ENCODE assay signal across 23 cellular contexts in the genomic region with DNA sequence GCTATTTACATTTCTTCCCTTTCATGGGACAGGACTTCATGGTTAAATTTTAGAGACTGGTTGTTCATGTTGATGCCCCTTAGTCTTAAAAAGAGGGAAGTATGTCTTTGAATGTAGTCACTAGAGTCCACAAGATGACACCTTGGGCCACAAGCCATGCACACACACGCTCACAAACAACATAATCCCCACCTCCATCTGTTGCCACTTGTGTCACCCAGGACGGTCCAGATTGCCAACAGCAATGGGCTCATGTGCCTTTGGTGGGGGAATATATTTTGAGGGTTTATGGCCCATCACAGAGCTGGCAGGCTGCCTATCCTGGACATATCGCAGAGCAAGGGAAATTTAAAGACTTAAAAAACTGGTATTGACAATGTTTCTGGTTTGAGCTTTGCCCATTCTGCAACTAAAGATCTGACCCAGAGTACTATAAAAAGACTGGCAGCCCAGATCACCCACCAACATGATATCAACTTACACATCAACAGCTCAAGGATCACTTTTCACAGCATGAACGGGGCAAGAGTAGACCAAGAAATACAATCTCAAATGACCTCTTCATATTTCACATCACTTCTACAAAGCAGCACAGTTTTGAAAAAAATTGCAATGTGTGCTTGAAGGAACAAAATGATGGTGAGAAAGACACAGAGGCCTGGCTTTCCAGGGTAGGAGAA. TPM values are rescaled to one million over a fixed set of nuclear protein-coding genes. Genes with fewer than 3 reads are reported as not detected.
DNase-seq lines count a peak whose midpoint lies in the region; ATAC-seq, FAIRE-seq and TF ChIP-seq lines count a peak whose summit lies in the region.
"Had no signal": no experiment of that assay in that cellular context is flagged by ENCODE, and none has a peak within 500 bp of the region (broad histone marks: within the 10 kb centered on the region; RNA-seq: fewer than 3 reads in every experiment).

No MANE protein-coding gene starts in this region.

- no peaks in the 10 kb centered on the region for H3K36me3 ChIP-seq in small intestine (ENCODE audit: control insufficient read depth in 2 of 2, insufficient read depth in 2 of 2, low read length in 2 of 2)
- H3K36me3 ChIP-seq: HAP-1, Peyer's patch had no signal

- CTCF ChIA-PET in activated CD4-positive, alpha-beta T cell treated with anti-CD3 and anti-CD28 coated beads for 36 hours (lab: Charles Lee), result interaction anchor here (0.6 to 1.4 kb wide), 3 partner anchors 8 to 1898 kb away, joined by 3 read pairs; no protein-coding TSS in a partner anchor

- H3K27me3 ChIP-seq in small intestine (ENCODE audit: control insufficient read depth in 2 of 2, insufficient read depth in 2 of 2, low read length in 2 of 2), result no peaks in the 10 kb centered on the region
- H3K27me3 ChIP-seq: Peyer's patch had no signal

- no peak overlapping the region for H3K27ac Mint-ChIP-seq in osteocyte (ENCODE audit: unreplicated experiment)
- H3K27ac Mint-ChIP-seq in activated CD4-positive, alpha-beta T cell treated with anti-CD3 and anti-CD28 coated beads for 36 hours, result no peak overlapping the region
- H3K27ac Mint-ChIP-seq: T-helper 17 cell had no signal

- peak; percentile 63 for DNase-seq in DMS 273 (lab: John Stamatoyannopoulos, UW; ENCODE audit: unreplicated experiment)
- peak; percentile 18 for DNase-seq in LHCN-M2 (ENCODE audit: low read depth)
- DNase-seq in NCI-H524 (lab: John Stamatoyannopoulos, UW), result peak; percentile 83 to 92
- DNase-seq in osteocyte (ENCODE audit: extremely low spot score, unreplicated experiment), result peak; percentile 44
- no peak for DNase-seq in SHP77 (lab: John Stamatoyannopoulos, UW)
- DNase-seq in small intestine, result no peak
- no peak for DNase-seq in activated CD4-positive, alpha-beta T cell treated with anti-CD3 and anti-CD28 coated beads for 36 hours
- DNase-seq: COR-L47, GM23248, NCI-H1105, NCI-H1930, NCI-H226, NCI-H526 treated with DMSO at 0.1 percent for 48 hours, Peyer's patch, T-helper 17 cell had no signal

- H3K4me3 Mint-ChIP-seq in osteocyte (ENCODE audit: unreplicated experiment), result no peak overlapping the region
- no peak overlapping the region for H3K4me3 Mint-ChIP-seq in activated CD4-positive, alpha-beta T cell treated with anti-CD3 and anti-CD28 coated beads for 36 hours
- H3K4me3 Mint-ChIP-seq: T-helper 17 cell had no signal

- H3K4me3 ChIP-seq in small intestine (ENCODE audit: low read depth in 1 of 2, low read length in 2 of 2), result no peak overlapping the region
- H3K4me3 ChIP-seq: GM23248, HAP-1, K562, Peyer's patch had no signal

- no peak for ATAC-seq in HG02870 (IDR thresholded peaks at IDR 0.05; ENCODE audit: unreplicated experiment)
- ATAC-seq in activated CD4-positive, alpha-beta T cell treated with anti-CD3 and anti-CD28 coated beads for 36 hours, result no peak
- ATAC-seq: K562, T-helper 17 cell had no signal

- no peaks in the 10 kb centered on the region for H3K9me3 ChIP-seq in small intestine (ENCODE audit: control insufficient read depth, low read depth)
- H3K9me3 ChIP-seq: HAP-1, Peyer's patch had no signal

- intact Hi-C loops in activated CD4-positive, alpha-beta T cell treated with anti-CD3 and anti-CD28 coated beads for 36 hours (cut with DNase I, micrococcal nuclease), result loop anchor here in 1 of 2 experiments (5.0 kb wide), 2 partner anchors 133 to 378 kb away; a partner anchor contains a TSS

- no peaks in the 10 kb centered on the region for H3K4me1 ChIP-seq in small intestine (ENCODE audit: control insufficient read depth in 2 of 2, insufficient read depth in 1 of 2, low read depth in 1 of 2, low read length in 1 of 2)
- H3K4me1 ChIP-seq: HAP-1, Peyer's patch had no signal

- H3K36me3 Mint-ChIP-seq in osteocyte (ENCODE audit: unreplicated experiment), result no peaks in the 10 kb centered on the region
- no peaks in the 10 kb centered on the region for H3K36me3 Mint-ChIP-seq in activated CD4-positive, alpha-beta T cell treated with anti-CD3 and anti-CD28 coated beads for 36 hours (ENCODE audit: low read depth)

- no peak for FAIRE-seq in small intestine (lab: Jason Lieb, UNC)
- FAIRE-seq: GM12892, GM18507, K562 had no signal

- H3K27me3 Mint-ChIP-seq in osteocyte (ENCODE audit: unreplicated experiment), result peaks cover 20% of the 10 kb centered on the region
- H3K27me3 Mint-ChIP-seq in activated CD4-positive, alpha-beta T cell treated with anti-CD3 and anti-CD28 coated beads for 36 hours, result peaks cover 7% of the 10 kb centered on the region

- POLR2A ChIA-PET in activated CD4-positive, alpha-beta T cell treated with anti-CD3 and anti-CD28 coated beads for 36 hours (lab: Charles Lee), result no interaction called here

- H3K4me1 Mint-ChIP-seq in osteocyte (ENCODE audit: unreplicated experiment), result peaks cover 10% of the 10 kb centered on the region
- peaks cover 15% of the 10 kb centered on the region for H3K4me1 Mint-ChIP-seq in activated CD4-positive, alpha-beta T cell treated with anti-CD3 and anti-CD28 coated beads for 36 hours

- 89 to 94% (median 94%) methylated on average over 4 of the region's 4 CpGs for WGBS in small intestine, 3 donors

- no peaks in the 10 kb centered on the region for H3K9me3 Mint-ChIP-seq in osteocyte (ENCODE audit: unreplicated experiment)
- no peaks in the 10 kb centered on the region for H3K9me3 Mint-ChIP-seq in activated CD4-positive, alpha-beta T cell treated with anti-CD3 and anti-CD28 coated beads for 36 hours (ENCODE audit: low read depth)

- no peak for TF ChIP-seq CTCF in osteocyte (IDR thresholded peaks at IDR 0.05)

- H3K27ac ChIP-seq in small intestine (ENCODE audit: low read depth in 1 of 2, low read length in 1 of 2), result no peak overlapping the region
- H3K27ac ChIP-seq: C4-2B, GM23248, Peyer's patch had no signal

RNA-seq across cellular contexts. Expression of a gene that starts 50.5 kb away (rescaled TPM):
- not detected in 2 replicates for total RNA-seq in LHCN-M2 (2014; rRNA removed)
- polyA plus RNA-seq in LHCN-M2 (2012), result not detected
- not detected in 2 replicates for total RNA-seq in osteocyte
- not detected for polyA plus RNA-seq in small intestine
- total RNA-seq in activated CD4-positive, alpha-beta T cell treated with anti-CD3 and anti-CD28 coated beads for 36 hours, result not detected
- total RNA-seq: A673, GM23248, K562, Peyer's patch, SK-MEL-5, T-helper 17 cell had no signal
- polyA plus RNA-seq: GM23248, K562 had no signal

Comparison
In these comparisons a context has a peak if more than half of its experiments do, and no peak if none do; other contexts are left out.
1. DNase-seq: peak in DMS 273 (single experiment), LHCN-M2 (single experiment), NCI-H524 (2 of 2) and osteocyte (single experiment); none in SHP77 (0 of 2), small intestine (single experiment) and activated CD4-positive, alpha-beta T cell treated with anti-CD3 and anti-CD28 coated beads for 36 hours (single experiment).